Comparison of ENCODE assay signal across 8 cellular contexts in genomic region chr10:122375761-122376160, GRCh38. TPM values are rescaled to one million over a fixed set of nuclear protein-coding genes. Genes with fewer than 3 reads are reported as not detected.
DNase-seq lines count a peak whose midpoint lies in the region; ATAC-seq and TF ChIP-seq lines count a peak whose summit lies in the region.

No MANE protein-coding gene starts in this region.

- peak overlapping the region; percentile 96 for H2AFZ ChIP-seq in neuronal stem cell (ENCODE audit: low read length)

- H3K14ac ChIP-seq in neuronal stem cell (ENCODE audit: low read length): no peak overlapping the region

- no peak overlapping the region for H3K18ac ChIP-seq in neuronal stem cell (ENCODE audit: low read length)

- no peak for TF ChIP-seq CTCF in CD4-positive, alpha-beta T cell (IDR thresholded peaks at IDR 0.05)
- TF ChIP-seq CTCF in Peyer's patch (IDR thresholded peaks at IDR 0.05) (no peak), epithelial cell of proximal tubule (conservative IDR thresholded peaks at IDR 0.05; ENCODE audit: low read depth, low read length) (no peak)

- intact Hi-C loops in CD4-positive, alpha-beta T cell (cut with DNase I, micrococcal nuclease): loop anchor here (2.0 to 10.0 kb wide), 8 partner anchors 17 to 777 kb away; partner anchors contain the start of genes ACADSB (in 1 of the 2), BUB3 (in 1 of the 2), C10orf88 (in 1 of the 2) and FAM24B (in 1 of the 2)

- CTCF ChIA-PET in CD4-positive, alpha-beta T cell (lab: Charles Lee): no interaction called here

- H3K4ac ChIP-seq in neuronal stem cell (ENCODE audit: low read length): no peak overlapping the region

- H2BK120ac ChIP-seq in neuronal stem cell (ENCODE audit: low read depth, low read length): no peak overlapping the region

- H3K36me3 ChIP-seq in Peyer's patch: no peaks in the 10 kb centered on the region
- no peaks in the 10 kb centered on the region for H3K36me3 ChIP-seq in neuronal stem cell (replicated peaks in 1 of 2; ENCODE audit: control insufficient read depth in 2 of 2, insufficient read depth in 2 of 2, low read length in 2 of 2)

- no peak overlapping the region for H2BK5ac ChIP-seq in neuronal stem cell (ENCODE audit: low read length)

- TF ChIP-seq POLR2A in Peyer's patch (IDR thresholded peaks at IDR 0.05): no peak

- no peak overlapping the region for H3K23ac ChIP-seq in neuronal stem cell (ENCODE audit: low read depth, low read length, poor library complexity)

- H4K91ac ChIP-seq in neuronal stem cell (ENCODE audit: low read depth, low read length, poor library complexity): no peak overlapping the region

- no peak overlapping the region for H3K9ac ChIP-seq in neuronal stem cell (ENCODE audit: low read depth, low read length, poor library complexity)

- no CpG with 5 or more reads among the region's 3 CpGs for WGBS in neuronal stem cell (ENCODE audit: extremely low coverage in 2 of 2, insufficient read length in 2 of 2, insufficient replicate concordance in 1 of 2), 2 donors

- no peaks in the 10 kb centered on the region for H3K79me1 ChIP-seq in neuronal stem cell (ENCODE audit: low read depth, low read length)

- H2AK5ac ChIP-seq in neuronal stem cell (ENCODE audit: low read depth, low read length): no peak overlapping the region

- H3K9me3 Mint-ChIP-seq in CD4-positive, alpha-beta T cell: no peaks in the 10 kb centered on the region

- H4K8ac ChIP-seq in neuronal stem cell (ENCODE audit: low read depth, low read length): no peak overlapping the region

- no peak for ATAC-seq in CD4-positive, alpha-beta T cell (ENCODE audit: poor library complexity)
- no peak for ATAC-seq in GM18502 (IDR thresholded peaks at IDR 0.05; ENCODE audit: poor library complexity, unreplicated experiment)

- peaks cover 26% of the 10 kb centered on the region for H3K36me3 Mint-ChIP-seq in CD4-positive, alpha-beta T cell (ENCODE audit: low read depth)

- H3K4me3 ChIP-seq in Peyer's patch (peak overlapping the region; percentile 81 to 99 (median 88)), epithelial cell of proximal tubule (ENCODE audit: low read depth, low read length) (peak overlapping the region; percentile 85), neuronal stem cell (ENCODE audit: low read length in 2 of 2) (peak overlapping the region; percentile 76 to 93)

- peak overlapping the region; percentile 92 for H3K4me3 Mint-ChIP-seq in CD4-positive, alpha-beta T cell

- H3K4me1 Mint-ChIP-seq in CD4-positive, alpha-beta T cell (ENCODE audit: low read depth): peaks cover 63% of the 10 kb centered on the region

- H3K9me3 ChIP-seq in CD4-positive, alpha-beta T cell (ENCODE audit: control insufficient read depth, low read length): no peaks in the 10 kb centered on the region
- no peaks in the 10 kb centered on the region for H3K9me3 ChIP-seq in Peyer's patch
- H3K9me3 ChIP-seq in neuronal stem cell (replicated peaks in 1 of 2; ENCODE audit: control insufficient read depth in 2 of 2, insufficient read depth in 1 of 2, low read depth in 1 of 2, low read length in 2 of 2): peaks cover 0 to 5% of the 10 kb centered on the region in 2 donors

- no peaks in the 10 kb centered on the region for H3K27me3 ChIP-seq in CD4-positive, alpha-beta T cell (ENCODE audit: control insufficient read depth, insufficient read depth, low read length)
- H3K27me3 ChIP-seq in Peyer's patch (no peaks in the 10 kb centered on the region), neuronal stem cell (ENCODE audit: control insufficient read depth in 3 of 3, insufficient read depth in 3 of 3, low read depth in 1 of 3, low read length in 3 of 3) (no peaks in the 10 kb centered on the region)

- peak overlapping the region; percentile 94 for H3K27ac Mint-ChIP-seq in CD4-positive, alpha-beta T cell

- no peak overlapping the region for H2BK15ac ChIP-seq in neuronal stem cell (ENCODE audit: low read length)

- peaks cover 6% of the 10 kb centered on the region for H3K27me3 Mint-ChIP-seq in CD4-positive, alpha-beta T cell

- H3K27ac ChIP-seq in CD4-positive, alpha-beta T cell (ENCODE audit: low read depth, low read length): peak overlapping the region; percentile 87
- peak overlapping the region; percentile 93 to 100 (median 96) for H3K27ac ChIP-seq in Peyer's patch
- H3K27ac ChIP-seq in neuronal stem cell (replicated peaks; ENCODE audit: low read length): no peak overlapping the region

- no peak for DNase-seq in CD4-positive, alpha-beta T cell
- no peak for DNase-seq in Peyer's patch
- no peak for DNase-seq in epithelial cell of proximal tubule (ENCODE audit: low read depth)
- DNase-seq in neuronal stem cell (ENCODE audit: low spot score): no peak
- DNase-seq in NCI-H526 treated with DMSO at 0.1 percent for 48 hours (lab: John Stamatoyannopoulos, UW): no peak
- no peak for DNase-seq in AG20443 (ENCODE audit: low spot score)
- no peak for DNase-seq in activated CD8-positive, alpha-beta memory T cell treated with anti-CD3 and anti-CD28 coated beads, Interleukin-2, amount 50 U/mL, for 48 hours

- POLR2A ChIA-PET in CD4-positive, alpha-beta T cell (lab: Charles Lee): interaction anchor here (1.6 to 3.5 kb wide), 4 partner anchors 12 to 40 kb away, joined by 11 to 32 read pairs (median 13); no protein-coding TSS in a partner anchor

- H3K4me2 ChIP-seq in neuronal stem cell (ENCODE audit: insufficient read depth, low read length, poor library complexity, severe bottlenecking): peak overlapping the region; percentile 81

- no peak overlapping the region for H2BK12ac ChIP-seq in neuronal stem cell (ENCODE audit: low read length)

- H3K4me1 ChIP-seq in Peyer's patch (peaks cover 0 to 18% (median 1%) of the 10 kb centered on the region in 4 donors), neuronal stem cell (ENCODE audit: control insufficient read depth in 2 of 2, insufficient read depth in 1 of 2, low read depth in 1 of 2, low read length in 2 of 2) (peaks cover 0 to 13% of the 10 kb centered on the region in 2 donors)

RNA-seq across cellular contexts. Expression of gene PLEKHA1, which starts 1.3 kb away (rescaled TPM):
- total RNA-seq in CD4-positive, alpha-beta T cell: 10 to 100 TPM; 24.9 to 26.8 TPM
- total RNA-seq in Peyer's patch (10 to 100 TPM; 15.7 to 62.0 (median 43.9) TPM), epithelial cell of proximal tubule (58.5 and 84.6 TPM in 2 replicates)
- polyA plus RNA-seq in neuronal stem cell (2013, experiment 1 of 2): 35.0 TPM
- 35.1 TPM for polyA plus RNA-seq in neuronal stem cell (2013, experiment 2 of 2)
